Comparison of ENCODE assay signal across 21 cellular contexts in genomic region chr6:82915666-82916065, GRCh38.
DNase-seq lines count a peak whose midpoint lies in the region; ATAC-seq, FAIRE-seq and TF ChIP-seq lines count a peak whose summit lies in the region.
"Had no signal": no experiment of that assay in that cellular context is flagged by ENCODE, and none has a peak within 500 bp of the region (broad histone marks: within the 10 kb centered on the region; RNA-seq: fewer than 3 reads in every experiment).

No MANE protein-coding gene starts in this region.

- no peak for FAIRE-seq in small intestine (lab: Jason Lieb, UNC)
- FAIRE-seq: G401.6, GM12891, H1, HepG2, HTR-8/SVneo had no signal

- H3K4me3 Mint-ChIP-seq in activated T-cell treated with anti-CD3 and anti-CD28 coated beads, Interleukin-2, amount 50 U/mL, for 72 hours: no peak overlapping the region
- H3K4me3 Mint-ChIP-seq: CD8-positive, alpha-beta memory T cell; HFFc6 had no signal

- no peak overlapping the region for H3K4me3 ChIP-seq in epithelial cell of esophagus (ENCODE audit: low read length)
- no peak overlapping the region for H3K4me3 ChIP-seq in small intestine (ENCODE audit: low read depth in 1 of 2, low read length in 2 of 2)
- H3K4me3 ChIP-seq in dorsolateral prefrontal cortex: no peak overlapping the region
- H3K4me3 ChIP-seq: BLaER1, HAP-1 had no signal

- ATAC-seq in activated T-cell treated with anti-CD3 and anti-CD28 coated beads, Interleukin-2, amount 50 U/mL, for 72 hours (replicated peaks in 1 of 2): no peak
- ATAC-seq: HepG2 had no signal

- H3K27me3 Mint-ChIP-seq in activated T-cell treated with anti-CD3 and anti-CD28 coated beads, Interleukin-2, amount 50 U/mL, for 72 hours (ENCODE audit: low read depth): no peaks in the 10 kb centered on the region
- H3K27me3 Mint-ChIP-seq: CD8-positive, alpha-beta memory T cell had no signal

- H3K36me3 ChIP-seq in small intestine (ENCODE audit: control insufficient read depth in 2 of 2, insufficient read depth in 2 of 2, low read length in 2 of 2): no peaks in the 10 kb centered on the region
- H3K36me3 ChIP-seq: BLaER1, HAP-1 had no signal

- TF ChIP-seq CTCF in epithelial cell of esophagus (IDR thresholded peaks at IDR 0.05; ENCODE audit: insufficient read depth, low read depth, low read length, missing control alignments) (no peak), dorsolateral prefrontal cortex (IDR thresholded peaks at IDR 0.05 in 54 of 56, conservative IDR thresholded peaks at IDR 0.05 in 2 of 56; ENCODE audit: low read depth in 1 of 56, partially characterized antibody in 56 of 56) (no peak)

- H3K27me3 ChIP-seq in small intestine (ENCODE audit: control insufficient read depth in 2 of 2, insufficient read depth in 2 of 2, low read length in 2 of 2) (no peaks in the 10 kb centered on the region), dorsolateral prefrontal cortex (no peaks in the 10 kb centered on the region)
- H3K27me3 ChIP-seq: BLaER1 had no signal

- H3K27ac ChIP-seq in small intestine (ENCODE audit: low read depth in 1 of 2, low read length in 1 of 2) (no peak overlapping the region), dorsolateral prefrontal cortex (no peak overlapping the region)
- H3K27ac ChIP-seq: BLaER1 had no signal

- peak overlapping the region; percentile 34 for H3K27ac Mint-ChIP-seq in activated T-cell treated with anti-CD3 and anti-CD28 coated beads, Interleukin-2, amount 50 U/mL, for 72 hours
- H3K27ac Mint-ChIP-seq: HFFc6 had no signal

- peak; percentile 52 for DNase-seq in NCI-H2029 (lab: John Stamatoyannopoulos, UW)
- DNase-seq in NCI-H2029 treated with DMSO at 0.1 percent for 48 hours (lab: John Stamatoyannopoulos, UW): no peak
- DNase-seq in activated T-cell treated with anti-CD3 and anti-CD28 coated beads, Interleukin-2, amount 50 U/mL, for 72 hours: no peak
- DNase-seq in activated T-cell treated with anti-CD3 and anti-CD28 coated beads for 4 hours: no peak
- DNase-seq in epithelial cell of esophagus (ENCODE audit: low read depth): peak; percentile 81
- DNase-seq in small intestine: peak; percentile 50
- DNase-seq in NCI-H2227 treated with DMSO at 0.1 percent for 48 hours (lab: John Stamatoyannopoulos, UW): no peak
- no peak for DNase-seq in dorsolateral prefrontal cortex
- DNase-seq: 8988T; AML-193; CD8-positive, alpha-beta memory T cell; DMS79 treated with DMSO at 0.1 percent for 48 hours; EL; HFFc6 had no signal

- peaks cover 0 to 8% of the 10 kb centered on the region in 2 donors for H3K36me3 Mint-ChIP-seq in activated T-cell treated with anti-CD3 and anti-CD28 coated beads, Interleukin-2, amount 50 U/mL, for 72 hours (ENCODE audit: insufficient read depth in 2 of 2)

- H3K9me3 ChIP-seq in small intestine (ENCODE audit: control insufficient read depth, low read depth): peaks cover 1% of the 10 kb centered on the region
- H3K9me3 ChIP-seq: HAP-1 had no signal

- H3K4me1 Mint-ChIP-seq in activated T-cell treated with anti-CD3 and anti-CD28 coated beads, Interleukin-2, amount 50 U/mL, for 72 hours (ENCODE audit: low read depth): no peaks in the 10 kb centered on the region
- H3K4me1 Mint-ChIP-seq: CD8-positive, alpha-beta memory T cell had no signal

- H3K4me1 ChIP-seq in small intestine (ENCODE audit: control insufficient read depth in 2 of 2, insufficient read depth in 1 of 2, low read depth in 1 of 2, low read length in 1 of 2): peaks cover 0 to 1% of the 10 kb centered on the region in 2 donors
- H3K4me1 ChIP-seq: BLaER1, HAP-1 had no signal

- H3K9me3 Mint-ChIP-seq in activated T-cell treated with anti-CD3 and anti-CD28 coated beads, Interleukin-2, amount 50 U/mL, for 72 hours: no peaks in the 10 kb centered on the region
- H3K9me3 Mint-ChIP-seq: HFFc6 had no signal

- intact Hi-C loops in dorsolateral prefrontal cortex (cut with DNase I): no loop called here

Comparison
In these comparisons a context has a peak if more than half of its experiments do, and no peak if none do; other contexts are left out.
1. DNase-seq: peak in NCI-H2029 (single experiment), epithelial cell of esophagus (single experiment) and small intestine (single experiment); none in NCI-H2029 treated with DMSO at 0.1 percent for 48 hours (single experiment), activated T-cell treated with anti-CD3 and anti-CD28 coated beads, Interleukin-2, amount 50 U/mL, for 72 hours (0 of 2), activated T-cell treated with anti-CD3 and anti-CD28 coated beads for 4 hours (single experiment), NCI-H2227 treated with DMSO at 0.1 percent for 48 hours (single experiment) and dorsolateral prefrontal cortex (0 of 10).